In genomic region chr14:21455592-21455911, GRCh38 we compare ENCODE assay signal across 1 cellular context.
TF ChIP-seq lines count a peak whose summit lies in the region.

No MANE protein-coding gene starts in this region.

TF ChIP-seq in H1, 55 proteins besides CTCF, POLR2A, EP300 and RAD21:
- TF ChIP-seq SIN3A (conservative IDR thresholded peaks at IDR 0.05 in 1 of 2, IDR thresholded peaks at IDR 0.05 in 1 of 2; ENCODE audit: low read depth in 1 of 2, low read length in 2 of 2), result peak in 1 of 2 experiments; percentile 56; a peak in 1 of 4 replicates
- TF ChIP-seq CBX8 (IDR thresholded peaks at IDR 0.05; ENCODE audit: borderline replicate concordance, low read depth, low read length), result no peak
